In genomic region chrX:39840141-39841126, GRCh38 we compare ENCODE assay signal across 1 cellular context.
TF ChIP-seq lines count a peak whose summit lies in the region.

No MANE protein-coding gene starts in this region.

TF ChIP-seq in HepG2, 621 proteins besides CTCF, POLR2A, EP300 and RAD21 (continued from another document):
- TF ChIP-seq HNF1B (CRISPR knock-in tag; IDR thresholded peaks at IDR 0.05) (no peak), TP53 (CRISPR knock-in tag; conservative IDR thresholded peaks at IDR 0.05) (no peak), ZBTB40 (IDR thresholded peaks at IDR 0.05) (no peak), ZBTB40 (CRISPR knock-in tag; IDR thresholded peaks at IDR 0.05) (no peak), FIP1L1 (IDR thresholded peaks at IDR 0.05; ENCODE audit: borderline replicate concordance, insufficient read depth, low read depth, low read length) (no peak), ZKSCAN1 (IDR thresholded peaks at IDR 0.05; ENCODE audit: low read length) (no peak), ZNF142 (CRISPR knock-in tag; IDR thresholded peaks at IDR 0.05) (no peak), SOX5 (CRISPR knock-in tag; IDR thresholded peaks at IDR 0.05; ENCODE audit: borderline replicate concordance) (no peak), POLR2AphosphoS5 (IDR thresholded peaks at IDR 0.05; ENCODE audit: low read depth, low read length) (no peak), JUNB (CRISPR knock-in tag; IDR thresholded peaks at IDR 0.05; ENCODE audit: borderline replicate concordance) (no peak), RNF219 (CRISPR knock-in tag; IDR thresholded peaks at IDR 0.05) (no peak), SNRNP70 (IDR thresholded peaks at IDR 0.05; ENCODE audit: low read depth, low read length) (no peak)
- TF ChIP-seq, protein P1, sequence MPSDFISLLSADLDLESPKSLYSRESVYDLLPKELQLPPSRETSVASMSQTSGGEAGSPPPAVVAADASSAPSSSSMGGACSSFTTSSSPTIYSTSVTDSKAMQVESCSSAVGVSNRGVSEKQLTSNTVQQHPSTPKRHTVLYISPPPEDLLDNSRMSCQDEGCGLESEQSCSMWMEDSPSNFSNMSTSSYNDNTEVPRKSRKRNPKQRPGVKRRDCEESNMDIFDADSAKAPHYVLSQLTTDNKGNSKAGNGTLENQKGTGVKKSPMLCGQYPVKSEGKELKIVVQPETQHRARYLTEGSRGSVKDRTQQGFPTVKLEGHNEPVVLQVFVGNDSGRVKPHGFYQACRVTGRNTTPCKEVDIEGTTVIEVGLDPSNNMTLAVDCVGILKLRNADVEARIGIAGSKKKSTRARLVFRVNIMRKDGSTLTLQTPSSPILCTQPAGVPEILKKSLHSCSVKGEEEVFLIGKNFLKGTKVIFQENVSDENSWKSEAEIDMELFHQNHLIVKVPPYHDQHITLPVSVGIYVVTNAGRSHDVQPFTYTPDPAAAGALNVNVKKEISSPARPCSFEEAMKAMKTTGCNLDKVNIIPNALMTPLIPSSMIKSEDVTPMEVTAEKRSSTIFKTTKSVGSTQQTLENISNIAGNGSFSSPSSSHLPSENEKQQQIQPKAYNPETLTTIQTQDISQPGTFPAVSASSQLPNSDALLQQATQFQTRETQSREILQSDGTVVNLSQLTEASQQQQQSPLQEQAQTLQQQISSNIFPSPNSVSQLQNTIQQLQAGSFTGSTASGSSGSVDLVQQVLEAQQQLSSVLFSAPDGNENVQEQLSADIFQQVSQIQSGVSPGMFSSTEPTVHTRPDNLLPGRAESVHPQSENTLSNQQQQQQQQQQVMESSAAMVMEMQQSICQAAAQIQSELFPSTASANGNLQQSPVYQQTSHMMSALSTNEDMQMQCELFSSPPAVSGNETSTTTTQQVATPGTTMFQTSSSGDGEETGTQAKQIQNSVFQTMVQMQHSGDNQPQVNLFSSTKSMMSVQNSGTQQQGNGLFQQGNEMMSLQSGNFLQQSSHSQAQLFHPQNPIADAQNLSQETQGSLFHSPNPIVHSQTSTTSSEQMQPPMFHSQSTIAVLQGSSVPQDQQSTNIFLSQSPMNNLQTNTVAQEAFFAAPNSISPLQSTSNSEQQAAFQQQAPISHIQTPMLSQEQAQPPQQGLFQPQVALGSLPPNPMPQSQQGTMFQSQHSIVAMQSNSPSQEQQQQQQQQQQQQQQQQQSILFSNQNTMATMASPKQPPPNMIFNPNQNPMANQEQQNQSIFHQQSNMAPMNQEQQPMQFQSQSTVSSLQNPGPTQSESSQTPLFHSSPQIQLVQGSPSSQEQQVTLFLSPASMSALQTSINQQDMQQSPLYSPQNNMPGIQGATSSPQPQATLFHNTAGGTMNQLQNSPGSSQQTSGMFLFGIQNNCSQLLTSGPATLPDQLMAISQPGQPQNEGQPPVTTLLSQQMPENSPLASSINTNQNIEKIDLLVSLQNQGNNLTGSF (CRISPR knock-in tag; IDR thresholded peaks at IDR 0.05): no peak
